ENCODE assay signal across 22 cellular contexts in genomic region chr4:36173923-36174322, GRCh38.
"Had no signal": no experiment of that assay in that cellular context is flagged by ENCODE, and none has a peak within 500 bp of the region (broad histone marks: within the 10 kb centered on the region; RNA-seq: fewer than 3 reads in every experiment).

No MANE protein-coding gene starts in this region.

- H3K4me3 Mint-ChIP-seq: activated CD4-positive, alpha-beta memory T cell treated with anti-CD3 and anti-CD28 coated beads for 36 hours; activated CD4-positive, alpha-beta T cell treated with anti-CD3 and anti-CD28 coated beads, Interleukin-2, amount 10 ng/mL, durations not matched to agents 24 days and 14 days; activated naive CD4-positive, alpha-beta T cell treated with anti-CD3 and anti-CD28 coated beads, Interleukin-2, amount 10 ng/mL, durations not matched to agents 7 days and 5 days; activated naive CD8-positive, alpha-beta T cell treated with anti-CD3 and anti-CD28 coated beads for 36 hours; activated T-cell treated with anti-CD3 and anti-CD28 coated beads, Interleukin-2, amount 50 U/mL, for 72 hours; IgD-negative memory B cell; T-helper 1 cell treated with Interleukin-12 subunit alpha and Interleukin-12 subunit beta and Interleukin-4 antibody, amounts not matched to agents 30 μg/mL and 1 μg/mL, for 36 hours; WTC11 had no signal

- DNase-seq: activated CD4-positive, alpha-beta memory T cell treated with anti-CD3 and anti-CD28 coated beads for 36 hours; activated CD4-positive, alpha-beta T cell treated with anti-CD3 and anti-CD28 coated beads, Interleukin-2, amount 10 ng/mL, durations not matched to agents 24 days and 14 days; activated CD4-positive, CD25-positive, alpha-beta regulatory T cell treated with anti-CD3 and anti-CD28 coated beads, Interleukin-2, amount 50 U/mL, for 72 hours; activated CD8-positive, alpha-beta memory T cell treated with anti-CD3 and anti-CD28 coated beads, Interleukin-2, amount 50 U/mL, for 4 hours; activated gamma-delta T cell treated with Interleukin-2 at 50 U/mL for 16 hours; activated naive CD4-positive, alpha-beta T cell treated with anti-CD3 and anti-CD28 coated beads, Interleukin-2, amount 10 ng/mL, durations not matched to agents 7 days and 5 days; activated naive CD8-positive, alpha-beta T cell treated with anti-CD3 and anti-CD28 coated beads for 36 hours; activated T-cell treated with anti-CD3 and anti-CD28 coated beads, Interleukin-2, amount 50 U/mL, for 72 hours; KG1; MV-4-11; NCI-H1092 treated with DMSO at 0.1 percent for 48 hours; NCI-H1417 treated with DMSO at 0.1 percent for 48 hours; NCI-H1694; NCI-H2029 treated with DMSO at 0.1 percent for 48 hours; NCI-H510A treated with DMSO at 0.1 percent for 48 hours; NCI-H69; PC-9; SHP77 treated with DMSO at 0.1 percent for 48 hours had no signal

- H3K27ac ChIP-seq: PC-9 had no signal

- H3K4me1 Mint-ChIP-seq: activated naive CD4-positive, alpha-beta T cell treated with anti-CD3 and anti-CD28 coated beads, Interleukin-2, amount 10 ng/mL, durations not matched to agents 7 days and 5 days; IgD-negative memory B cell had no signal

- H3K27ac Mint-ChIP-seq: activated CD4-positive, alpha-beta memory T cell treated with anti-CD3 and anti-CD28 coated beads for 36 hours; activated CD4-positive, alpha-beta T cell treated with anti-CD3 and anti-CD28 coated beads, Interleukin-2, amount 10 ng/mL, durations not matched to agents 24 days and 14 days; activated naive CD4-positive, alpha-beta T cell treated with anti-CD3 and anti-CD28 coated beads, Interleukin-2, amount 10 ng/mL, durations not matched to agents 7 days and 5 days; activated naive CD8-positive, alpha-beta T cell treated with anti-CD3 and anti-CD28 coated beads for 36 hours; activated T-cell treated with anti-CD3 and anti-CD28 coated beads, Interleukin-2, amount 50 U/mL, for 72 hours; activated T-helper 2 cell treated with anti-CD3 and anti-CD28 coated beads, Interferon-gamma antibody, Interleukin-2, Interleukin-4, amounts not matched to agents 10 μg/mL and 5 μg/mL and 100 μg/mL, durations not matched to agents 14 hours and 24 hours and 36 hours; IgD-negative memory B cell; T-helper 1 cell treated with Interleukin-12 subunit alpha and Interleukin-12 subunit beta and Interleukin-4 antibody, amounts not matched to agents 30 μg/mL and 1 μg/mL, for 36 hours; WTC11 had no signal

- H3K27me3 Mint-ChIP-seq: activated CD4-positive, alpha-beta memory T cell treated with anti-CD3 and anti-CD28 coated beads for 36 hours; activated CD4-positive, alpha-beta T cell treated with anti-CD3 and anti-CD28 coated beads, Interleukin-2, amount 10 ng/mL, durations not matched to agents 24 days and 14 days; activated naive CD4-positive, alpha-beta T cell treated with anti-CD3 and anti-CD28 coated beads, Interleukin-2, amount 10 ng/mL, durations not matched to agents 7 days and 5 days; activated naive CD8-positive, alpha-beta T cell treated with anti-CD3 and anti-CD28 coated beads for 36 hours; IgD-negative memory B cell had no signal

- ATAC-seq: activated T-cell treated with anti-CD3 and anti-CD28 coated beads, Interleukin-2, amount 50 U/mL, for 72 hours; WTC11 had no signal

- H3K9me3 Mint-ChIP-seq: activated CD4-positive, alpha-beta memory T cell treated with anti-CD3 and anti-CD28 coated beads for 36 hours; activated CD4-positive, alpha-beta T cell treated with anti-CD3 and anti-CD28 coated beads, Interleukin-2, amount 10 ng/mL, durations not matched to agents 24 days and 14 days; activated naive CD4-positive, alpha-beta T cell treated with anti-CD3 and anti-CD28 coated beads, Interleukin-2, amount 10 ng/mL, durations not matched to agents 7 days and 5 days; activated naive CD8-positive, alpha-beta T cell treated with anti-CD3 and anti-CD28 coated beads for 36 hours; activated T-cell treated with anti-CD3 and anti-CD28 coated beads, Interleukin-2, amount 50 U/mL, for 72 hours; activated T-helper 2 cell treated with anti-CD3 and anti-CD28 coated beads, Interferon-gamma antibody, Interleukin-2, Interleukin-4, amounts not matched to agents 10 μg/mL and 5 μg/mL and 100 μg/mL, durations not matched to agents 14 hours and 24 hours and 36 hours; IgD-negative memory B cell; T-helper 1 cell treated with Interleukin-12 subunit alpha and Interleukin-12 subunit beta and Interleukin-4 antibody, amounts not matched to agents 30 μg/mL and 1 μg/mL, for 36 hours had no signal

- H3K36me3 Mint-ChIP-seq: WTC11 had no signal
